In genomic region chr15:31376511-31376910, GRCh38 we compare ENCODE assay signal across 18 cellular contexts. TPM values are rescaled to one million over a fixed set of nuclear protein-coding genes. Genes with fewer than 3 reads are reported as not detected.
A peak's percentile ranks its signal among the peaks of the same experiment; 100 is the strongest.
DNase-seq lines count a peak whose midpoint lies in the region; ATAC-seq and TF ChIP-seq lines count a peak whose summit lies in the region.
"Had no signal": no experiment of that assay in that cellular context is flagged by ENCODE, and none has a peak within 500 bp of the region (broad histone marks: within the 10 kb centered on the region; RNA-seq: fewer than 3 reads in every experiment).

No MANE protein-coding gene starts in this region.

- CTCF ChIA-PET in CD4-positive, alpha-beta T cell (lab: Charles Lee), result no interaction called here
- CTCF ChIA-PET in RWPE1 (lab: Yijun Ruan, JAX), result no interaction called here

- H4K20me1 ChIP-seq in osteoblast (ENCODE audit: insufficient read depth, low read length), result peaks cover 21% of the 10 kb centered on the region

- H3K36me3 ChIP-seq in duodenal mucosa (ENCODE audit: control insufficient read depth in 1 of 2, insufficient read depth in 2 of 2, low read length in 2 of 2), result peaks cover 21 to 48% of the 10 kb centered on the region in 2 donors
- peaks cover 15% of the 10 kb centered on the region for H3K36me3 ChIP-seq in osteoblast (ENCODE audit: insufficient read depth, low read length)

- no peaks in the 10 kb centered on the region for H3K27me3 ChIP-seq in CD4-positive, alpha-beta T cell (ENCODE audit: control insufficient read depth, insufficient read depth, low read length)
- H3K27me3 ChIP-seq in duodenal mucosa (ENCODE audit: control insufficient read depth in 1 of 2, insufficient read depth in 2 of 2, low read length in 2 of 2), result no peaks in the 10 kb centered on the region
- H3K27me3 ChIP-seq in osteoblast (ENCODE audit: insufficient read depth, low read length), result no peaks in the 10 kb centered on the region
- H3K27me3 ChIP-seq: sigmoid colon had no signal

- H3K9me3 Mint-ChIP-seq in CD4-positive, alpha-beta T cell, result no peaks in the 10 kb centered on the region
- no peaks in the 10 kb centered on the region for H3K9me3 Mint-ChIP-seq in T-helper 2 cell treated with Interferon-gamma antibody and Interleukin-4, amounts not matched to agents 5 μg/mL and 100 μg/mL, for 36 hours
- H3K9me3 Mint-ChIP-seq: T-helper 1 cell treated with Interleukin-12 subunit alpha and Interleukin-12 subunit beta and Interleukin-4 antibody, amounts not matched to agents 30 μg/mL and 1 μg/mL, for 36 hours had no signal

- H3K27ac Mint-ChIP-seq in CD4-positive, alpha-beta T cell, result peak overlapping the region; percentile 44
- H3K27ac Mint-ChIP-seq in T-helper 2 cell treated with Interferon-gamma antibody and Interleukin-4, amounts not matched to agents 5 μg/mL and 100 μg/mL, for 36 hours, result no peak overlapping the region
- H3K27ac Mint-ChIP-seq: T-helper 1 cell treated with Interleukin-12 subunit alpha and Interleukin-12 subunit beta and Interleukin-4 antibody, amounts not matched to agents 30 μg/mL and 1 μg/mL, for 36 hours had no signal

- peaks cover 54% of the 10 kb centered on the region for H3K79me2 ChIP-seq in osteoblast (ENCODE audit: insufficient read depth, low read length)

- no peaks in the 10 kb centered on the region for H3K9me3 ChIP-seq in CD4-positive, alpha-beta T cell (ENCODE audit: control insufficient read depth, low read length)
- H3K9me3 ChIP-seq in duodenal mucosa (ENCODE audit: control insufficient read depth in 1 of 2, low read length in 2 of 2) (no peaks in the 10 kb centered on the region), osteoblast (ENCODE audit: low read depth, low read length) (no peaks in the 10 kb centered on the region)
- H3K9me3 ChIP-seq: sigmoid colon had no signal

- no peak for TF ChIP-seq CTCF in CD4-positive, alpha-beta T cell (IDR thresholded peaks at IDR 0.05)
- TF ChIP-seq CTCF in RWPE1 (conservative IDR thresholded peaks at IDR 0.05; ENCODE audit: low read depth), result no peak
- no peak for TF ChIP-seq CTCF in osteoblast (IDR thresholded peaks at IDR 0.05; ENCODE audit: extremely low read depth, low read depth, low read length)

- H3K4me1 ChIP-seq in duodenal mucosa (ENCODE audit: control insufficient read depth in 1 of 2, insufficient read depth in 2 of 2, low read length in 2 of 2) (peaks cover 57 to 60% of the 10 kb centered on the region in 2 donors), osteoblast (ENCODE audit: insufficient read depth, low read length) (peaks cover 5% of the 10 kb centered on the region)

- ATAC-seq in CD4-positive, alpha-beta T cell (ENCODE audit: poor library complexity), result no peak

- H3K4me2 ChIP-seq in osteoblast (ENCODE audit: insufficient read depth, low read length), result no peak overlapping the region

- POLR2A ChIA-PET in CD4-positive, alpha-beta T cell (lab: Charles Lee), result no interaction called here
- POLR2A ChIA-PET in RWPE1 (lab: Yijun Ruan, JAX; ENCODE audit: low non-redundant PET), result no interaction called here

- H3K36me3 Mint-ChIP-seq in CD4-positive, alpha-beta T cell (ENCODE audit: low read depth), result peaks cover 96% of the 10 kb centered on the region
- peaks cover 73% of the 10 kb centered on the region for H3K36me3 Mint-ChIP-seq in T-helper 2 cell treated with Interferon-gamma antibody and Interleukin-4, amounts not matched to agents 5 μg/mL and 100 μg/mL, for 36 hours (ENCODE audit: low read depth)

- no peak overlapping the region for H2AFZ ChIP-seq in osteoblast (ENCODE audit: low read length)
- H2AFZ ChIP-seq: GM23248 had no signal

- peaks cover 68% of the 10 kb centered on the region for H3K4me1 Mint-ChIP-seq in CD4-positive, alpha-beta T cell (ENCODE audit: low read depth)
- H3K4me1 Mint-ChIP-seq in T-helper 2 cell treated with Interferon-gamma antibody and Interleukin-4, amounts not matched to agents 5 μg/mL and 100 μg/mL, for 36 hours (ENCODE audit: low read depth), result peaks cover 22% of the 10 kb centered on the region

- H3K9ac ChIP-seq in duodenal mucosa (ENCODE audit: low read depth in 1 of 2, low read length in 2 of 2), result peak overlapping the region; percentile 3 to 48
- H3K9ac ChIP-seq: GM23248 had no signal

- H3K4me3 ChIP-seq in duodenal mucosa (ENCODE audit: low read depth in 1 of 2, low read length in 2 of 2) (peak overlapping the region in 1 of 2 donors; percentile 16), osteoblast (ENCODE audit: insufficient read depth, low read length) (no peak overlapping the region)
- H3K4me3 ChIP-seq: GM23248, sigmoid colon had no signal

- intact Hi-C loops in CD4-positive, alpha-beta T cell (cut with DNase I, micrococcal nuclease), result no loop called here

- H3K27me3 Mint-ChIP-seq in CD4-positive, alpha-beta T cell, result no peaks in the 10 kb centered on the region
- no peaks in the 10 kb centered on the region for H3K27me3 Mint-ChIP-seq in T-helper 2 cell treated with Interferon-gamma antibody and Interleukin-4, amounts not matched to agents 5 μg/mL and 100 μg/mL, for 36 hours (ENCODE audit: low read depth)

- H3K27ac ChIP-seq in CD4-positive, alpha-beta T cell (ENCODE audit: low read depth, low read length), result no peak overlapping the region
- peak overlapping the region; percentile 53 for H3K27ac ChIP-seq in RWPE1
- peak overlapping the region; percentile 53 for H3K27ac ChIP-seq in duodenal mucosa (ENCODE audit: low read depth, low read length)
- H3K27ac ChIP-seq in osteoblast (ENCODE audit: low read depth, low read length), result no peak overlapping the region
- H3K27ac ChIP-seq: GM23248, sigmoid colon had no signal

- DNase-seq in CD4-positive, alpha-beta T cell, result no peak
- DNase-seq in RWPE1 (ENCODE audit: low spot score), result no peak
- peak; percentile 3 for DNase-seq in osteoblast (ENCODE audit: insufficient read length, low spot score, missing footprints)
- no peak for DNase-seq in NCI-H748 (lab: John Stamatoyannopoulos, UW; ENCODE audit: unreplicated experiment)
- no peak for DNase-seq in stimulated activated CD4-positive, alpha-beta T cell treated with anti-CD3 and anti-CD28 coated beads, Interleukin-2, amount 100 ng/mL, for 24 hours
- no peak for DNase-seq in T-helper 2 cell treated with Interferon-gamma antibody and Interleukin-4, amounts not matched to agents 5 μg/mL and 100 μg/mL, for 36 hours (ENCODE audit: low spot score)
- DNase-seq: activated CD4-positive, CD25-positive, alpha-beta regulatory T cell; anterior cingulate cortex; DMS153; GM23248; midbrain; NCI-H187 treated with DMSO at 0.1 percent for 48 hours; NCI-H446 treated with DMSO at 0.1 percent for 48 hours; SIG-M5; sigmoid colon; stimulated activated CD4-positive, alpha-beta T cell treated with anti-CD3 and anti-CD28 coated beads, Interleukin-2, amount 100 ng/mL, for 48 hours had no signal

- peak overlapping the region; percentile 54 for H3K4me3 Mint-ChIP-seq in CD4-positive, alpha-beta T cell
- H3K4me3 Mint-ChIP-seq in T-helper 2 cell treated with Interferon-gamma antibody and Interleukin-4, amounts not matched to agents 5 μg/mL and 100 μg/mL, for 36 hours, result no peak overlapping the region
- H3K4me3 Mint-ChIP-seq: T-helper 1 cell treated with Interleukin-12 subunit alpha and Interleukin-12 subunit beta and Interleukin-4 antibody, amounts not matched to agents 30 μg/mL and 1 μg/mL, for 36 hours had no signal

RNA-seq across cellular contexts. Expression of gene KLF13, which starts 49.9 kb away (rescaled TPM):
- 100 to 1,000 TPM; 284 to 308 TPM for total RNA-seq in CD4-positive, alpha-beta T cell
- 53.3 and 58.6 TPM in 2 replicates for total RNA-seq in osteoblast

Comparison
In these comparisons a context has a peak if more than half of its experiments do, and no peak if none do; other contexts are left out.
1. H3K27ac ChIP-seq: peak in RWPE1 (single experiment) and duodenal mucosa (single experiment); none in CD4-positive, alpha-beta T cell (single experiment) and osteoblast (single experiment).